ENCODE assay signal across 26 cellular contexts in genomic region chr15:58862326-58862725, GRCh38.
"Had no signal": no experiment of that assay in that cellular context is flagged by ENCODE, and none has a peak within 500 bp of the region (broad histone marks: within the 10 kb centered on the region; RNA-seq: fewer than 3 reads in every experiment).

No MANE protein-coding gene starts in this region.

- H3K4me3 ChIP-seq: K562, SJSA1 had no signal

- H3K4me1 ChIP-seq: SJSA1 had no signal

- H3K27me3 ChIP-seq: brain microvascular endothelial cell, SJSA1 had no signal

- DNase-seq: activated B cell treated with CpG ODN at 0.5 μM for 24 hours; activated CD4-positive, alpha-beta memory T cell treated with anti-CD3 and anti-CD28 coated beads for 36 hours; activated CD4-positive, alpha-beta T cell treated with anti-CD3 and anti-CD28 coated beads for 4 hours; activated CD4-positive, alpha-beta T cell treated with anti-CD3 and anti-CD28 coated beads, Interleukin-2, amount 50 U/mL, for 1 hour; activated CD4-positive, CD25-positive, alpha-beta regulatory T cell treated with anti-CD3 and anti-CD28 coated beads, Interleukin-2, amount 50 U/mL, for 72 hours; activated CD8-positive, alpha-beta memory T cell treated with anti-CD3 and anti-CD28 coated beads, Interleukin-2, amount 50 U/mL, for 4 hours; activated effector memory CD4-positive, alpha-beta T cell treated with Interleukin-2 at 50 U/mL for 16 hours; activated naive CD4-positive, alpha-beta T cell treated with anti-CD3 and anti-CD28 coated beads, Interleukin-2, amount 10 ng/mL, durations not matched to agents 7 days and 5 days; activated naive CD8-positive, alpha-beta T cell treated with anti-CD3 and anti-CD28 coated beads, Interleukin-2, amount 50 U/mL, for 24 hours; activated T-cell treated with anti-CD3 and anti-CD28 coated beads for 4 hours; activated T-cell treated with anti-CD3 and anti-CD28 coated beads, Interleukin-2, amount 50 U/mL, for 4 hours; aorta; brain microvascular endothelial cell; NCI-H1048; NCI-H1105 treated with DMSO at 0.1 percent for 48 hours; NCI-H1436 treated with DMSO at 0.1 percent for 48 hours; NCI-H1694 treated with DMSO at 0.1 percent for 48 hours; NCI-H2029; NCI-H345; NCI-H524 treated with DMSO at 0.1 percent for 48 hours; RPMI8226; SHP77 treated with DMSO at 0.1 percent for 48 hours had no signal

- H3K27ac ChIP-seq: brain microvascular endothelial cell, SJSA1 had no signal

- FAIRE-seq: TTC549 had no signal

- H3K36me3 ChIP-seq: brain microvascular endothelial cell, SJSA1 had no signal

- ATAC-seq: activated naive CD8-positive, alpha-beta T cell treated with anti-CD3 and anti-CD28 coated beads, Interleukin-2, amount 50 U/mL, for 24 hours; activated T-cell treated with anti-CD3 and anti-CD28 coated beads, Interleukin-2, amount 50 U/mL, for 4 hours; K562; Panc1 had no signal
